8 cellular contexts compared by ENCODE assay signal in the genomic region with DNA sequence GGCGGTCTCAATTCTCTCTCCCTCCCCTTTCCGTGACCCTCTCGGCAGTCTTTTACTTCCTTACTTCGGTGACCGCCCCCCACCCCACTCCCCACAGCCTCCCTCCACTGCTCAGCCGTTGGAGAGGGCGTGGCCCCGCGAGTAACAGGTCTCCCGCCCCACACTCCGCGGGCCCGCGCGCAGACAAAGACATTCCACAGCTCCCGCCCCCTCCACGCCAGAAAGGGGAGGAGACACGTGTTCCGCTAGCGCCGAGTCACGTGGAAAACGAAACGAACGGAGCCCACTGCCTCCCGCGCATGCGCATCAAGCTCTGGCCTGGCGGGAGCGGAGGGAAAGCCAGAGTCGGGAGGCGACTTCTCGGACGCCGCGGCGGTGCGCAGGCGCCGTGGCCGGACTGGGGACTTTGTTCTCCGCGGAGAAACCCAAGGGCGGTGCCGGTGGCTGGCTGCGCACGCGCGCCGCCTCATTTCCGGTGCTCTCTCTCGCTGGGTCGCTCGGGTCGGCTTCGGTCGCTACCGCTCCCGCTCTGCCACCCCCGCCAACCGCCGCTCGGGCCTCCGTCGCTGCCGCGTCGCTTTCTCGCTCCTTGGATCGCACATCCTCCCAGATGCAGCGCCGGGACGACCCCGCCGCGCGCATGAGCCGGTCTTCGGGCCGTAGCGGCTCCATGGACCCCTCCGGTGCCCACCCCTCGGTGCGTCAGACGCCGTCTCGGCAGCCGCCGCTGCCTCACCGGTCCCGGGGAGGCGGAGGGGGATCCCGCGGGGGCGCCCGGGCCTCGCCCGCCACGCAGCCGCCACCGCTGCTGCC. TPM values are rescaled to one million over a fixed set of nuclear protein-coding genes. Genes with fewer than 3 reads are reported as not detected.
A peak's percentile ranks its signal among the peaks of the same experiment; 100 is the strongest.
DNase-seq lines count a peak whose midpoint lies in the region; TF ChIP-seq lines count a peak whose summit lies in the region.

A gene with protein sequence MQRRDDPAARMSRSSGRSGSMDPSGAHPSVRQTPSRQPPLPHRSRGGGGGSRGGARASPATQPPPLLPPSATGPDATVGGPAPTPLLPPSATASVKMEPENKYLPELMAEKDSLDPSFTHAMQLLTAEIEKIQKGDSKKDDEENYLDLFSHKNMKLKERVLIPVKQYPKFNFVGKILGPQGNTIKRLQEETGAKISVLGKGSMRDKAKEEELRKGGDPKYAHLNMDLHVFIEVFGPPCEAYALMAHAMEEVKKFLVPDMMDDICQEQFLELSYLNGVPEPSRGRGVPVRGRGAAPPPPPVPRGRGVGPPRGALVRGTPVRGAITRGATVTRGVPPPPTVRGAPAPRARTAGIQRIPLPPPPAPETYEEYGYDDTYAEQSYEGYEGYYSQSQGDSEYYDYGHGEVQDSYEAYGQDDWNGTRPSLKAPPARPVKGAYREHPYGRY (plus strand): TSS at position 483 of the 813 bp plus-strand sequence. CDS start 128 bp downstream, at position 611.

- H3K4me3 ChIP-seq in neuron (ENCODE audit: low read length): peak within 1 kb of the TSS; percentile 96
- H3K4me3 ChIP-seq in subcutaneous abdominal adipose tissue (ENCODE audit: low read depth in 1 of 5, low read length in 5 of 5): peak within 1 kb of the TSS; percentile 95 to 99 (median 97)

- H3K27me3 ChIP-seq in neuron (ENCODE audit: insufficient read depth, low read length) (no peaks in the 10 kb centered on the region), subcutaneous abdominal adipose tissue (ENCODE audit: control insufficient read depth in 5 of 5, insufficient read depth in 4 of 5, low read length in 5 of 5) (no peaks in the 10 kb centered on the region)

- peak within 1 kb of the TSS; percentile 71 to 98 (median 97) for H3K9ac ChIP-seq in subcutaneous abdominal adipose tissue (ENCODE audit: low read length in 5 of 5)

- H3K9me3 ChIP-seq in neuron (ENCODE audit: low read length): peaks cover 4% of the 10 kb centered on the region
- H3K9me3 ChIP-seq in subcutaneous abdominal adipose tissue (ENCODE audit: control insufficient read depth in 5 of 5, low read length in 5 of 5): no peaks in the 10 kb centered on the region

- peaks cover 17% of the 10 kb centered on the region for H3K36me3 ChIP-seq in neuron (ENCODE audit: insufficient read depth, low read length)
- peaks cover 0 to 2% (median 0%) of the 10 kb centered on the region in 5 donors for H3K36me3 ChIP-seq in subcutaneous abdominal adipose tissue (ENCODE audit: control insufficient read depth in 5 of 5, insufficient read depth in 5 of 5, low read length in 5 of 5)

- DNase-seq in GF-D8 (lab: John Stamatoyannopoulos, UW): peak; percentile 95
- peak; percentile 100 for DNase-seq in HEK293T (ENCODE audit: extremely low spot score)
- peak; percentile 99 for DNase-seq in MV-4-11 (lab: John Stamatoyannopoulos, UW)
- DNase-seq in SK-MEL-5 (ENCODE audit: low read depth, low spot score): peak; percentile 98
- peak; percentile 98 for DNase-seq in activated naive CD4-positive, alpha-beta T cell treated with Interleukin-2 at 50 U/mL for 16 hours
- DNase-seq in foreskin melanocyte: peak; percentile 99

- in situ Hi-C loops in SK-MEL-5 (cut with HindIII; ENCODE audit: low pct_unique_long_range_greater_than_20kb, low sequenced_read_pairs): no loop called here

- peak within 1 kb of the TSS; percentile 95 for H3K27ac ChIP-seq in subcutaneous abdominal adipose tissue (ENCODE audit: low read depth, low read length)

- peak within 1 kb of the TSS; percentile 30 for H2AFZ ChIP-seq in neuron (ENCODE audit: low read depth, low read length)

- CTCF ChIA-PET in HEK293T (lab: Yijun Ruan, JAX): interaction anchor here (0.8 to 1.0 kb wide), 3 partner anchors 10 to 50 kb away, joined by 3 to 5 read pairs (median 4); no protein-coding TSS in a partner anchor

- peaks cover 11% of the 10 kb centered on the region for H3K4me1 ChIP-seq in neuron (ENCODE audit: insufficient read depth, low read length)
- peaks cover 15 to 35% (median 28%) of the 10 kb centered on the region in 5 donors for H3K4me1 ChIP-seq in subcutaneous abdominal adipose tissue (ENCODE audit: control insufficient read depth in 5 of 5, insufficient read depth in 5 of 5, low read length in 5 of 5)

- POLR2A ChIA-PET in HEK293T (lab: Yijun Ruan, JAX): interaction anchor here (0.6 to 2.6 kb wide), 20 partner anchors 8 to 443 kb away, joined by 3 to 14 read pairs (median 4); partner anchors contain the start of genes KPNA6 and TMEM39B

TF ChIP-seq in HEK293T, 16 proteins besides CTCF, POLR2A, EP300 and RAD21:
- TF ChIP-seq L3MBTL2 (conservative IDR thresholded peaks at IDR 0.05) (peak; percentile 97), TARDBP (IDR thresholded peaks at IDR 0.05) (peak; percentile 95), NFRKB (IDR thresholded peaks at IDR 0.05) (no peak)

RNA-seq across cellular contexts. Expression of the gene that starts here (rescaled TPM):
- total RNA-seq in SK-MEL-5 (2014; rRNA removed; shearing (Covaris generic)): 38.7 and 46.9 TPM in 2 replicates
- polyA plus RNA-seq in SK-MEL-5 (2015; cell fraction: cytosol; rRNA removed): 110 and 139 TPM in 2 replicates
- 39.5 and 43.7 TPM in 2 replicates for polyA plus RNA-seq in SK-MEL-5 (2015; cell fraction: nucleus; rRNA removed)

Comparison
In these comparisons a context has a peak if more than half of its experiments do, and no peak if none do; other contexts are left out.
1. Peak in every context shown above with its lines: DNase-seq, H3K4me3 ChIP-seq and H3K27ac ChIP-seq.